Comparison of ENCODE assay signal across 1 cellular context in genomic region chr14:53934778-53935414, GRCh38.
A peak's percentile ranks its signal among the peaks of the same experiment; 100 is the strongest.
TF ChIP-seq lines count a peak whose summit lies in the region.

No MANE protein-coding gene starts in this region.

TF ChIP-seq in HepG2, 621 proteins besides CTCF, POLR2A, EP300 and RAD21 (continues in another document):
- TF ChIP-seq SOX6 (IDR thresholded peaks at IDR 0.05) (no peak), SOX6 (CRISPR knock-in tag; IDR thresholded peaks at IDR 0.05) (peak; percentile 18; the same call in 1 of the 2 replicates), MIER2 (CRISPR knock-in tag; IDR thresholded peaks at IDR 0.05) (no peak), PPARG (CRISPR knock-in tag; conservative IDR thresholded peaks at IDR 0.05) (0 out of 2 replicates have a peak, but pooled peaks have one; percentile 37), NR2F6 (IDR thresholded peaks at IDR 0.05) (no peak), NR2F6 (CRISPR knock-in tag; IDR thresholded peaks at IDR 0.05) (peak; percentile 27; the same call in 1 of the 2 replicates), RARA (CRISPR knock-in tag; IDR thresholded peaks at IDR 0.05) (peak; percentile 33; the same call in 1 of the 2 replicates), FOXP1 (IDR thresholded peaks at IDR 0.05) (no peak), FOXP1 (CRISPR knock-in tag; IDR thresholded peaks at IDR 0.05) (peak; percentile 38; the same call in 1 of the 2 replicates), FOXA3 (CRISPR knock-in tag; IDR thresholded peaks at IDR 0.05) (peak; percentile 27; the same call in 1 of the 2 replicates), SALL1 (CRISPR knock-in tag; IDR thresholded peaks at IDR 0.05) (0 out of 2 replicates have a peak, but pooled peaks have one; percentile 34), GATAD2A (CRISPR knock-in tag; IDR thresholded peaks at IDR 0.05) (peak; percentile 38; the same call in 1 of the 2 replicates), CEBPG (CRISPR knock-in tag; IDR thresholded peaks at IDR 0.05) (0 out of 2 replicates have a peak, but pooled peaks have one; percentile 6), KLF9 (CRISPR knock-in tag; IDR thresholded peaks at IDR 0.05; ENCODE audit: low read depth) (no peak), ZNF770 (CRISPR knock-in tag; IDR thresholded peaks at IDR 0.05) (peak; percentile 24; the same call in 1 of the 2 replicates), ZNF430 (CRISPR knock-in tag; IDR thresholded peaks at IDR 0.05) (no peak), FOXA1 (IDR thresholded peaks at IDR 0.05) (no peak), FOXA1 (CRISPR knock-in tag; IDR thresholded peaks at IDR 0.05) (peak; percentile 23; the same call in 1 of the 2 replicates), SAP130 (CRISPR knock-in tag; IDR thresholded peaks at IDR 0.05; ENCODE audit: low read depth) (peak; percentile 30; the same call in 1 of the 2 replicates), ZNF34 (CRISPR knock-in tag; IDR thresholded peaks at IDR 0.05; ENCODE audit: borderline replicate concordance) (0 out of 2 replicates have a peak, but pooled peaks have one; percentile 52), PATZ1 (CRISPR knock-in tag; IDR thresholded peaks at IDR 0.05) (peak; percentile 85), AHDC1 (CRISPR knock-in tag; IDR thresholded peaks at IDR 0.05; ENCODE audit: borderline replicate concordance) (peak; percentile 35; the same call in 1 of the 2 replicates), TOPORS (CRISPR knock-in tag; IDR thresholded peaks at IDR 0.05) (no peak), ZNF3 (CRISPR knock-in tag; IDR thresholded peaks at IDR 0.05) (peak; percentile 78; the same call in 1 of the 2 replicates), ARID3A (IDR thresholded peaks at IDR 0.05; ENCODE audit: low read depth, low read length) (0 out of 2 replicates have a peak, but pooled peaks have one; percentile 22), ZNF687 (CRISPR knock-in tag; IDR thresholded peaks at IDR 0.05) (peak; percentile 40), TFAP4 (IDR thresholded peaks at IDR 0.05; ENCODE audit: borderline replicate concordance, low read depth) (peak; percentile 42; the same call in 1 of the 2 replicates), ZNF768 (CRISPR knock-in tag; IDR thresholded peaks at IDR 0.05) (0 out of 2 replicates have a peak, but pooled peaks have one; percentile 16), ARID5B (CRISPR knock-in tag; IDR thresholded peaks at IDR 0.05) (peak; percentile 35; the same call in 1 of the 2 replicates), ATF4 (CRISPR knock-in tag; IDR thresholded peaks at IDR 0.05) (peak in 1 of 2 experiments; percentile 66; a peak in 2 of 4 replicates), ZBTB7A (CRISPR knock-in tag; IDR thresholded peaks at IDR 0.05) (no peak), NONO (IDR thresholded peaks at IDR 0.05) (no peak), NONO (CRISPR knock-in tag; conservative IDR thresholded peaks at IDR 0.05) (no peak), JDP2 (CRISPR knock-in tag; IDR thresholded peaks at IDR 0.05; ENCODE audit: borderline replicate concordance) (no peak), ZBTB7B (CRISPR knock-in tag; IDR thresholded peaks at IDR 0.05) (no peak), YEATS2 (CRISPR knock-in tag; IDR thresholded peaks at IDR 0.05; ENCODE audit: borderline replicate concordance) (no peak), ZFP41 (CRISPR knock-in tag; IDR thresholded peaks at IDR 0.05; ENCODE audit: borderline replicate concordance) (no peak)
